8 cellular contexts compared by ENCODE assay signal in the genomic region with DNA sequence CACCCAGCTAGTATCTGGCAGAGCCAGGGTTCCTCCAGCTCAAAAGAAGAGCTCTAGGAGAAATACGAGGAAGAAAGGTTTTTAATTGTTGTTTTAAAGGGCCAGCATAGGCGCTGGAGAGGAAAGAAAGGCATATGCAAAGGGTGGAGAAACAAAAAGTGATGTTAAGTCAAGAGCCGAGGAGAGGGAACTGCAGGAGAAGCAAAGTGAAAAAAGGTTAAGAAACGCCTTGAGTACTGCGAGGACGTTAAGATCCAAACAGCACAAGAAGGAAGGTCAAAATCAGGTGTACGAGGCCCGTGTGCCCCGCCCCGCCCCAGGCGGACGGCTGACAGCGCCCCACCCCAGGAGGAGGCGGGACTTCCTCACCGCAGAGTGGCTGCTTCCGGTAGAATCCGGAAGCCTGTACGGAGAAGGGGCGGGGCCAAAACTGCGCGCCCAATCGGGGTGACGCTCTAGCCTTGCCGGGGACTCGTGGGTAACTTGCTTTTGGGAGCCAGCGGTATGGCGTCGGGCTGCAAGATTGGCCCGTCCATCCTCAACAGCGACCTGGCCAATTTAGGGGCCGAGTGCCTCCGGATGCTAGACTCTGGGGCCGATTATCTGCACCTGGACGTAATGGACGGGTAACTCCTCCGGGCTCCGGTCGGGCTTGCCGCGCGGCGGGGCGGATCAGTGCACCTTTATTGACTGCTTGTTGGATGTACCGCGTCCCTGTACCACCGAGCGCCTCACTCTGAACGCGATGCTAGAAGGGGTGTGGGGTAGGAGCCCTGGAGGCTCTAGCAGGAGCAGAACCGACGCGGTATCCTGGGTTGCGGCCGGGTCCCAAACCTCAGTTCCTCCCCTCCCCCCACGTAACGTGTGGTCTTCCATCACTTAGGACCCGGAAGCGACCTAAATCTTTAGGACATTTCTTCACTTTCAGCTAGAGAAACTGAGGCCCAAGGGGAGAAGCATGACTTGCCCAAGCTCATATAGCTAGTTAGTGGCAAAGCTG. TPM values are rescaled to one million over a fixed set of nuclear protein-coding genes. Genes with fewer than 3 reads are reported as not detected.
DNase-seq lines count a peak whose midpoint lies in the region; ATAC-seq and TF ChIP-seq lines count a peak whose summit lies in the region.

A gene (plus strand): TSS at position 481 of the 1,000 bp plus-strand sequence. CDS start 24 bp downstream, at position 505.

- H3K4me3 ChIP-seq in Panc1 (ENCODE audit: low read depth in 2 of 2, low read length in 2 of 2) (peak within 1 kb of the TSS; percentile 79 to 85), esophagus (ENCODE audit: low read depth in 1 of 2, low read length in 2 of 2) (peak within 1 kb of the TSS; percentile 97 to 98), mucosa of stomach (ENCODE audit: low read length) (peak within 1 kb of the TSS; percentile 66)

- ATAC-seq in GM21723 (IDR thresholded peaks at IDR 0.05; ENCODE audit: unreplicated experiment) = peak; percentile 100
- peak; percentile 100 for ATAC-seq in Panc1
- peak; percentile 99 for ATAC-seq in activated T-cell treated with anti-CD3 and anti-CD28 coated beads, Interleukin-2, amount 50 U/mL, for 4 hours

- peaks cover 6% of the 10 kb centered on the region for H3K36me3 Mint-ChIP-seq in activated T-cell treated with anti-CD3 and anti-CD28 coated beads, Interleukin-2, amount 50 U/mL, for 4 hours (ENCODE audit: insufficient read depth)

- intact Hi-C loops in Panc1 (cut with micrococcal nuclease; ENCODE audit: unreplicated experiment) = no loop called here

- CTCF ChIA-PET in Panc1 (lab: Charles Lee) = no interaction called here

- no peaks in the 10 kb centered on the region for H3K9me3 Mint-ChIP-seq in activated T-cell treated with anti-CD3 and anti-CD28 coated beads, Interleukin-2, amount 50 U/mL, for 4 hours

- H3K4me1 ChIP-seq in Panc1 (ENCODE audit: control insufficient read depth, insufficient read depth, low read length) (peaks cover 23% of the 10 kb centered on the region), esophagus (ENCODE audit: control insufficient read depth in 2 of 2, insufficient read depth in 2 of 2, low read length in 1 of 2) (peaks cover 0 to 6% of the 10 kb centered on the region in 2 donors), mucosa of stomach (ENCODE audit: control insufficient read depth, insufficient read depth, low read length) (peaks cover 18% of the 10 kb centered on the region)

- in situ Hi-C loops in Panc1 (cut with HindIII; ENCODE audit: low pct_unique_long_range_greater_than_20kb, low sequenced_read_pairs) = no loop called here

- H3K9me3 ChIP-seq in Panc1 (ENCODE audit: control insufficient read depth, insufficient read depth, low read depth, low read length) = no peaks in the 10 kb centered on the region
- H3K9me3 ChIP-seq in esophagus (ENCODE audit: control insufficient read depth in 2 of 2, insufficient read depth in 1 of 2, low read depth in 1 of 2, low read length in 1 of 2) = peaks cover 0 to 3% of the 10 kb centered on the region in 2 donors
- H3K9me3 ChIP-seq in mucosa of stomach (ENCODE audit: control insufficient read depth, low read length) = no peaks in the 10 kb centered on the region

- BruUV-seq in Panc1 (replicated peaks; lab: Mats Ljungman, UMichigan) = no TSS peak

- no peak for TF ChIP-seq CTCF in Panc1 (IDR thresholded peaks at IDR 0.05)

- POLR2A ChIA-PET in Panc1 (lab: Charles Lee) = no interaction called here

- DNase-seq in DMS53 (lab: John Stamatoyannopoulos, UW) (peak; percentile 97), KG1 (lab: John Stamatoyannopoulos, UW) (peak; percentile 98), Panc1 (ENCODE audit: low read depth, low spot score) (peak; percentile 60)
- peak; percentile 98 for DNase-seq in activated T-cell treated with anti-CD3 and anti-CD28 coated beads, Interleukin-2, amount 50 U/mL, for 4 hours
- peak; percentile 95 to 96 for DNase-seq in stimulated activated CD8-positive, alpha-beta memory T cell treated with anti-CD3 and anti-CD28 coated beads, Interleukin-7, amount 100 ng/mL, for 1 hour (ENCODE audit: low read depth in 2 of 2)

- peaks cover 46% of the 10 kb centered on the region for H3K4me1 Mint-ChIP-seq in activated T-cell treated with anti-CD3 and anti-CD28 coated beads, Interleukin-2, amount 50 U/mL, for 4 hours (ENCODE audit: low read depth)

- H3K27me3 ChIP-seq in Panc1 (ENCODE audit: control insufficient read depth, insufficient read depth, low read length) (no peaks in the 10 kb centered on the region), esophagus (ENCODE audit: control insufficient read depth in 1 of 2, insufficient read depth in 2 of 2, low read length in 2 of 2) (no peaks in the 10 kb centered on the region), mucosa of stomach (ENCODE audit: control insufficient read depth, insufficient read depth, low read length) (no peaks in the 10 kb centered on the region)

- peak within 1 kb of the TSS; percentile 99 for H3K4me3 Mint-ChIP-seq in activated T-cell treated with anti-CD3 and anti-CD28 coated beads, Interleukin-2, amount 50 U/mL, for 4 hours

- H3K27ac ChIP-seq in Panc1 (ENCODE audit: low read length) (peak within 1 kb of the TSS; percentile 98), esophagus (ENCODE audit: low read depth in 2 of 2, low read length in 1 of 2) (peak within 1 kb of the TSS; percentile 83 to 87)

- H3K36me3 ChIP-seq in Panc1 (ENCODE audit: control insufficient read depth, insufficient read depth, low read length) (peaks cover 6% of the 10 kb centered on the region), esophagus (ENCODE audit: control insufficient read depth in 2 of 2, insufficient read depth in 2 of 2, low read length in 1 of 2) (no peaks in the 10 kb centered on the region), mucosa of stomach (ENCODE audit: control insufficient read depth, insufficient read depth, low read length) (no peaks in the 10 kb centered on the region)

- WGBS in esophagus, 2 donors = 0% methylated on average over 58 of the region's 58 CpGs

- H3K27me3 Mint-ChIP-seq in activated T-cell treated with anti-CD3 and anti-CD28 coated beads, Interleukin-2, amount 50 U/mL, for 4 hours (ENCODE audit: low read depth) = peaks cover 4% of the 10 kb centered on the region

- peak within 1 kb of the TSS; percentile 83 for H3K9ac ChIP-seq in mucosa of stomach (ENCODE audit: low read length)

RNA-seq across cellular contexts. Expression of the gene that starts here (rescaled TPM):
- total RNA-seq in Panc1 (2021; ENCODE audit: unreplicated experiment) = 100 TPM
- 72.1 TPM for polyA plus RNA-seq in Panc1 (2012; ENCODE audit: insufficient read length)
- total RNA-seq in activated T-cell treated with anti-CD3 and anti-CD28 coated beads, Interleukin-2, amount 50 U/mL, for 4 hours = 10 to 100 TPM; 35.0 to 47.5 (median 44.2) TPM
- 10 to 100 TPM; 13.8 to 20.4 TPM for polyA plus RNA-seq in esophagus

Comparison
In these comparisons a context has a peak if more than half of its experiments do, and no peak if none do; other contexts are left out.
1. Peak in every context shown above with its lines: DNase-seq, ATAC-seq, H3K4me3 ChIP-seq and H3K27ac ChIP-seq.